Comparison of ENCODE assay signal across 8 cellular contexts in genomic region chr10:59905066-59905734, GRCh38.
A peak's percentile ranks its signal among the peaks of the same experiment; 100 is the strongest.
DNase-seq lines count a peak whose midpoint lies in the region; ATAC-seq and TF ChIP-seq lines count a peak whose summit lies in the region.

No MANE protein-coding gene starts in this region.

- CTCF ChIA-PET in GM10248 (lab: Yijun Ruan, JAX) = interaction anchor here (0.9 to 9.6 kb wide), 13 partner anchors 9 to 196 kb away, joined by 3 to 73 read pairs (median 8); partner anchors contain the start of gene SLC16A9

- H3K4me3 ChIP-seq in HL-60 (replicated peaks; ENCODE audit: insufficient read depth, low read length) (peak overlapping the region; percentile 99), fibroblast of pulmonary artery (replicated peaks; ENCODE audit: low read depth, low read length) (peak overlapping the region; percentile 96), neuron (ENCODE audit: low read length) (peak overlapping the region; percentile 97)

- no peaks in the 10 kb centered on the region for H3K9me3 ChIP-seq in neuron (ENCODE audit: low read length)

- DNase-seq in GM10248 (ENCODE audit: extremely low spot score) (peak; percentile 77), HL-60 (ENCODE audit: low read depth in 1 of 2, low spot score in 1 of 2) (no peak), fibroblast of pulmonary artery (ENCODE audit: low read depth) (peak; percentile 23), NCI-H2196 treated with DMSO at 0.1 percent for 48 hours (lab: John Stamatoyannopoulos, UW; ENCODE audit: unreplicated experiment) (no peak), middle frontal gyrus (ENCODE audit: extremely low spot score, low spot score) (no peak)
- DNase-seq in activated CD8-positive, alpha-beta memory T cell treated with anti-CD3 and anti-CD28 coated beads, Interleukin-2, amount 50 U/mL, for 48 hours = peak; percentile 67

- H3K4me1 ChIP-seq in neuron (ENCODE audit: insufficient read depth, low read length) = peaks cover 27% of the 10 kb centered on the region

- H3K27me3 ChIP-seq in HL-60 (ENCODE audit: insufficient read depth, poor library complexity, severe bottlenecking) = no peaks in the 10 kb centered on the region
- no peaks in the 10 kb centered on the region for H3K27me3 ChIP-seq in neuron (ENCODE audit: insufficient read depth, low read length)

- peak overlapping the region; percentile 87 for H3K27ac ChIP-seq in HL-60 (replicated peaks)

- peak; percentile 43 for ATAC-seq in GM21423 (IDR thresholded peaks at IDR 0.05; ENCODE audit: unreplicated experiment)

- POLR2A ChIA-PET in GM10248 (lab: Yijun Ruan, JAX) = no interaction called here

- TF ChIP-seq CTCF in GM10248 (IDR thresholded peaks at IDR 0.05; ENCODE audit: control extremely low read depth, extremely low read depth, low read depth, missing control alignments) (no peak), HL-60 (IDR thresholded peaks at IDR 0.05; ENCODE audit: insufficient read depth, low read length) (no peak), fibroblast of pulmonary artery (IDR thresholded peaks at IDR 0.05; ENCODE audit: low read length, missing control alignments) (no peak)

- peaks cover 3% of the 10 kb centered on the region for H3K36me3 ChIP-seq in neuron (ENCODE audit: insufficient read depth, low read length)

- H2AFZ ChIP-seq in neuron (ENCODE audit: low read depth, low read length) = peak overlapping the region; percentile 82

Comparison
In these comparisons a context has a peak if more than half of its experiments do, and no peak if none do; other contexts are left out.
1. DNase-seq: peak in GM10248 (single experiment), activated CD8-positive, alpha-beta memory T cell treated with anti-CD3 and anti-CD28 coated beads, Interleukin-2, amount 50 U/mL, for 48 hours (single experiment) and fibroblast of pulmonary artery (single experiment); none in HL-60 (0 of 2), NCI-H2196 treated with DMSO at 0.1 percent for 48 hours (single experiment) and middle frontal gyrus (single experiment).
2. Peak in every context shown above with its lines, with median percentiles within 50 percentile points of each other: H3K4me3 ChIP-seq.